ENCODE assay signal across 13 cellular contexts in genomic region chr3:139299261-139300132, GRCh38. TPM values are rescaled to one million over a fixed set of nuclear protein-coding genes. Genes with fewer than 3 reads are reported as not detected.
DNase-seq lines count a peak whose midpoint lies in the region; TF ChIP-seq lines count a peak whose summit lies in the region.
"Had no signal": no experiment of that assay in that cellular context is flagged by ENCODE, and none has a peak within 500 bp of the region (broad histone marks: within the 10 kb centered on the region; RNA-seq: fewer than 3 reads in every experiment).

No MANE protein-coding gene starts in this region.

- H3K36me3 ChIP-seq in endodermal cell (ENCODE audit: control insufficient read depth, insufficient read depth, low read length) = no peaks in the 10 kb centered on the region
- no peaks in the 10 kb centered on the region for H3K36me3 ChIP-seq in SJCRH30
- H3K36me3 ChIP-seq: neural progenitor cell had no signal

- H2BK12ac ChIP-seq in H9 (ENCODE audit: insufficient read length, low read depth, low read length) = no peak overlapping the region

- no peak for TF ChIP-seq CTCF in H9 (conservative IDR thresholded peaks at IDR 0.05)
- TF ChIP-seq CTCF in endodermal cell (conservative IDR thresholded peaks at IDR 0.05) = peak; percentile 33
- TF ChIP-seq CTCF in GM10266 (IDR thresholded peaks at IDR 0.05; ENCODE audit: control insufficient read depth, insufficient read depth, low read depth, missing control alignments) = no peak
- TF ChIP-seq CTCF in dorsolateral prefrontal cortex (IDR thresholded peaks at IDR 0.05 in 54 of 56, conservative IDR thresholded peaks at IDR 0.05 in 2 of 56; ENCODE audit: low read depth in 1 of 56, partially characterized antibody in 56 of 56) = no peak

- H3K27me3 Mint-ChIP-seq in H9 (ENCODE audit: low read depth) (peaks cover 4% of the 10 kb centered on the region), endodermal cell (ENCODE audit: insufficient read depth) (peaks cover 2% of the 10 kb centered on the region)

- intact Hi-C loops in dorsolateral prefrontal cortex (cut with DNase I) = no loop called here

- H3K27ac Mint-ChIP-seq in H9 (peak overlapping the region in 1 of 3 experiments; percentile 31; a peak in 1 of 7 replicates), endodermal cell (no peak overlapping the region)
- H3K27ac Mint-ChIP-seq: neural progenitor cell had no signal

- H3K4me1 Mint-ChIP-seq in H9 (peaks cover 4 to 11% of the 10 kb centered on the region in 2 experiments), endodermal cell (peaks cover 6% of the 10 kb centered on the region)

- H2AK5ac ChIP-seq in H9 (ENCODE audit: insufficient read length, low read length) = no peak overlapping the region

- H3K9me3 ChIP-seq in H9 (ENCODE audit: control insufficient read depth, low read depth, low read length) (no peaks in the 10 kb centered on the region), endodermal cell (ENCODE audit: control insufficient read depth, low read length) (peaks cover 17% of the 10 kb centered on the region), SJCRH30 (replicated peaks) (no peaks in the 10 kb centered on the region)

- H3K27ac ChIP-seq in H9 (ENCODE audit: insufficient read length, low read depth, low read length) (no peak overlapping the region), endodermal cell (ENCODE audit: low read depth, low read length) (no peak overlapping the region), SJCRH30 (no peak overlapping the region), dorsolateral prefrontal cortex (no peak overlapping the region)
- H3K27ac ChIP-seq: neural progenitor cell had no signal

- no peak overlapping the region for H3K56ac ChIP-seq in H9 (ENCODE audit: insufficient read length, low read depth, low read length)

- H3K79me1 ChIP-seq in H9 (ENCODE audit: insufficient read depth, low read depth, low read length, poor library complexity, severe bottlenecking) = no peaks in the 10 kb centered on the region

- no peak overlapping the region for H4K91ac ChIP-seq in H9 (ENCODE audit: insufficient read length, low read depth, low read length)

- H3K4me3 ChIP-seq in endodermal cell (ENCODE audit: low read length) (peak overlapping the region; percentile 60), SJCRH30 (no peak overlapping the region), dorsolateral prefrontal cortex (no peak overlapping the region)
- H3K4me3 ChIP-seq: neural progenitor cell had no signal

- no peak overlapping the region for H4K8ac ChIP-seq in H9 (replicated peaks; ENCODE audit: insufficient read length, low read depth, low read length)

- H2BK15ac ChIP-seq in H9 (ENCODE audit: low read depth, low read length) = no peak overlapping the region

- no peak overlapping the region; the same call in 1 of the 2 replicates for H3K14ac ChIP-seq in H9 (ENCODE audit: insufficient read depth, low read length)

- no peak overlapping the region for H3K18ac ChIP-seq in H9 (ENCODE audit: insufficient read length, low read depth, low read length)

- H3K4ac ChIP-seq in H9 (ENCODE audit: low read depth, low read length) = no peak overlapping the region

- H2BK5ac ChIP-seq in H9 (ENCODE audit: insufficient read length, low read length) = no peak overlapping the region

- WGBS in H9 (ENCODE audit: extremely low coverage, insufficient read length, low lambda C conversion rate) = 100% methylated on average over 1 of the region's 14 CpGs
- 62 to 76% methylated on average over 6 to 14 of the region's 14 CpGs for WGBS in endodermal cell (ENCODE audit: insufficient coverage in 1 of 2, insufficient read length in 1 of 2), 2 experiments

- H3K4me1 ChIP-seq in H9 (ENCODE audit: insufficient read depth, low read length) (no peaks in the 10 kb centered on the region), endodermal cell (ENCODE audit: control insufficient read depth, insufficient read depth, low read length) (peaks cover 3% of the 10 kb centered on the region), SJCRH30 (peaks cover 7% of the 10 kb centered on the region)
- H3K4me1 ChIP-seq: neural progenitor cell had no signal

- no peaks in the 10 kb centered on the region for H3K23me2 ChIP-seq in H9 (ENCODE audit: insufficient read length, low read depth, low read length, poor library complexity, severe bottlenecking)

- no peaks in the 10 kb centered on the region for H4K20me1 ChIP-seq in H9 (ENCODE audit: control insufficient read depth, insufficient read depth, insufficient read length)

- no peak overlapping the region for H4K5ac ChIP-seq in H9 (ENCODE audit: insufficient read length, low read depth, low read length)

- H3K9ac ChIP-seq in H9 (ENCODE audit: extremely low read depth, insufficient read length, low read length) (no peak overlapping the region), endodermal cell (ENCODE audit: extremely low read depth, low read length, poor library complexity, severe bottlenecking) (no peak overlapping the region)
- H3K9ac ChIP-seq: neural progenitor cell had no signal

- H3K36me3 Mint-ChIP-seq in H9 (ENCODE audit: insufficient read depth in 1 of 3, low read depth in 3 of 3) = 0 out of 7 replicates have a peak, but pooled peaks cover 0 to 2% (median 0%) of the 10 kb centered on the region in 3 experiments
- H3K36me3 Mint-ChIP-seq in endodermal cell (ENCODE audit: low read depth) = no peaks in the 10 kb centered on the region
- H3K36me3 Mint-ChIP-seq: neural progenitor cell had no signal

- H3K9me3 Mint-ChIP-seq in H9 (no peaks in the 10 kb centered on the region), endodermal cell (peaks cover 6% of the 10 kb centered on the region)
- H3K9me3 Mint-ChIP-seq: neural progenitor cell had no signal

- H2BK120ac ChIP-seq in H9 (ENCODE audit: low read depth, low read length, poor library complexity, severe bottlenecking) = no peak overlapping the region

- H3K27me3 ChIP-seq in H9 (ENCODE audit: insufficient read depth, low read length) (no peaks in the 10 kb centered on the region), endodermal cell (ENCODE audit: control insufficient read depth, insufficient read depth, low read length, poor library complexity, severe bottlenecking) (no peaks in the 10 kb centered on the region), SJCRH30 (0 out of 2 replicates have a peak, but pooled peaks cover 5% of the 10 kb centered on the region), dorsolateral prefrontal cortex (no peaks in the 10 kb centered on the region)
- H3K27me3 ChIP-seq: neural progenitor cell had no signal

- no peak overlapping the region for H3K23ac ChIP-seq in H9 (ENCODE audit: insufficient read length, low read depth, low read length)

- no peak overlapping the region for H2BK20ac ChIP-seq in H9 (ENCODE audit: low read depth, low read length, poor library complexity, severe bottlenecking)

- DNase-seq in H9 = peak; percentile 48
- peak; percentile 100 for DNase-seq in RPMI7951 (ENCODE audit: low read depth)
- peak; percentile 82 for DNase-seq in endodermal cell
- peak; percentile 79 for DNase-seq in renal cortical epithelial cell (ENCODE audit: low read depth)
- no peak for DNase-seq in GM10266 (ENCODE audit: extremely low spot score)
- DNase-seq in SJCRH30 = no peak
- no peak for DNase-seq in dorsolateral prefrontal cortex
- no peak for DNase-seq in NK-92 (lab: John Stamatoyannopoulos, UW; ENCODE audit: unreplicated experiment)
- DNase-seq: activated CD4-positive, CD25-positive, alpha-beta regulatory T cell treated with anti-CD3 and anti-CD28 coated beads, Interleukin-2, amount 50 U/mL, for 72 hours; activated naive CD4-positive, alpha-beta T cell; GF-D8; NCI-H1436 treated with DMSO at 0.1 percent for 48 hours had no signal

- H2AFZ ChIP-seq in H9 (ENCODE audit: low read length) = no peak overlapping the region
- H2AFZ ChIP-seq: neural progenitor cell had no signal

- H3K4me2 ChIP-seq in H9 (ENCODE audit: insufficient read depth, insufficient read length, low read length) = no peak overlapping the region
- H3K4me2 ChIP-seq: neural progenitor cell had no signal

- no peaks in the 10 kb centered on the region for H3K79me2 ChIP-seq in H9 (ENCODE audit: insufficient read depth, low read length)

- H3T11ph ChIP-seq in H9 (ENCODE audit: low read length) = no peak overlapping the region

- H3K4me3 Mint-ChIP-seq in H9 = no peak overlapping the region
- H3K4me3 Mint-ChIP-seq in endodermal cell = no peak overlapping the region

RNA-seq across cellular contexts. Expression of gene MRPS22, which starts 44.3 kb away (rescaled TPM):
- total RNA-seq in H9 (2021) (45.7 and 51.3 TPM in 2 replicates), endodermal cell (10 to 100 TPM; 34.8 to 38.7 TPM), renal cortical epithelial cell (78.1 and 116 TPM in 2 replicates), dorsolateral prefrontal cortex (10 to 100 TPM; 30.2 to 62.0 (median 46.2) TPM)
- 188 and 190 TPM in 2 replicates for total RNA-seq in RPMI7951 (2014; rRNA removed; shearing (Covaris generic))
- polyA plus RNA-seq in endodermal cell (2013, experiment 1 of 2) = 54.7 TPM
- polyA plus RNA-seq in endodermal cell (2013, experiment 2 of 2) = 45.2 TPM
- 94.8 and 95.3 TPM in 2 replicates for total RNA-seq in SJCRH30 (2014; rRNA removed; shearing (Covaris generic))

Comparison
In these comparisons a context has a peak if more than half of its experiments do, and no peak if none do; other contexts are left out.
1. DNase-seq: peak in H9 (single experiment), RPMI7951 (single experiment), endodermal cell (single experiment) and renal cortical epithelial cell (single experiment); none in GM10266 (single experiment), SJCRH30 (0 of 2), dorsolateral prefrontal cortex (0 of 10) and NK-92 (single experiment).